ENCODE assay signal across 8 cellular contexts in the genomic region with DNA sequence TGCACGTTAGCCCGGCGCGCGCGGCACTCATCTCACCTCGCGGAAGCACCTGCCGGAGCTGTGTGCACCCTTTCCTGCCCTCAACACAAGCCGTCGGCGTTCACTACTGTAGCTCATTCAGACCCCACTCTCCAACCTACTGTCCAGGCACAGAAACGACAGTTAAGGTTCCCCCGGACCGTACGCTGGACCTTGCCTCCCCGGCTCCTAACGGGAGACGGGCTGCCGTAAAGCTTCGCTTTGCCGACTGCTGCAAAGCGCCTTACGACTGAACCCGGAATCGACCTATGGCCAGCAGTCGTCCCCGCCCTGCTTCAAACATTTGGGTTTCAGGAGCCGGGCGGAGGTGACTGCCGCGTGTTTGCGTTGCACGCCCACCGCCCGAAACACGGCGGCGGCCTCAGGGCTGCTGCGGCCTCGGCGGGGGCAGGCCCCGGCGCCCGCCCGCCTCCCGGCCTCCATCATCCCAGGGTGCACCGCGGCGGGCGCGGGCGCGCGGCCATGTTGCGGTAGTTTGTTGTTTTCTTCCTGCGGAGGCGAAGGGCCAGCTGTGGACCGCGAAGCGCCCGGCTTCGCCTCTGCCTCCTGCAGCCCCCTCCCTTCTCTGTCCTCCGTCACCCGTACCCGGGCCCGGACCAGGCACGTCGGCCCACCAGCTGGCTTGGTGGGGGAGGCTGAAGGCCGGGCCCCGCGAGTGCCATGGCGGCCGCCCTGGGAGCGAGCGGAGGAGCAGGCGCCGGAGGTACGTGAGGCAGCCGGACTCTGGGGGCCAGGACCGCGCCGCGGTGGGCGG. TPM values are rescaled to one million over a fixed set of nuclear protein-coding genes. Genes with fewer than 3 reads are reported as not detected.
DNase-seq lines count a peak whose midpoint lies in the region; ATAC-seq and TF ChIP-seq lines count a peak whose summit lies in the region.

A gene with protein sequence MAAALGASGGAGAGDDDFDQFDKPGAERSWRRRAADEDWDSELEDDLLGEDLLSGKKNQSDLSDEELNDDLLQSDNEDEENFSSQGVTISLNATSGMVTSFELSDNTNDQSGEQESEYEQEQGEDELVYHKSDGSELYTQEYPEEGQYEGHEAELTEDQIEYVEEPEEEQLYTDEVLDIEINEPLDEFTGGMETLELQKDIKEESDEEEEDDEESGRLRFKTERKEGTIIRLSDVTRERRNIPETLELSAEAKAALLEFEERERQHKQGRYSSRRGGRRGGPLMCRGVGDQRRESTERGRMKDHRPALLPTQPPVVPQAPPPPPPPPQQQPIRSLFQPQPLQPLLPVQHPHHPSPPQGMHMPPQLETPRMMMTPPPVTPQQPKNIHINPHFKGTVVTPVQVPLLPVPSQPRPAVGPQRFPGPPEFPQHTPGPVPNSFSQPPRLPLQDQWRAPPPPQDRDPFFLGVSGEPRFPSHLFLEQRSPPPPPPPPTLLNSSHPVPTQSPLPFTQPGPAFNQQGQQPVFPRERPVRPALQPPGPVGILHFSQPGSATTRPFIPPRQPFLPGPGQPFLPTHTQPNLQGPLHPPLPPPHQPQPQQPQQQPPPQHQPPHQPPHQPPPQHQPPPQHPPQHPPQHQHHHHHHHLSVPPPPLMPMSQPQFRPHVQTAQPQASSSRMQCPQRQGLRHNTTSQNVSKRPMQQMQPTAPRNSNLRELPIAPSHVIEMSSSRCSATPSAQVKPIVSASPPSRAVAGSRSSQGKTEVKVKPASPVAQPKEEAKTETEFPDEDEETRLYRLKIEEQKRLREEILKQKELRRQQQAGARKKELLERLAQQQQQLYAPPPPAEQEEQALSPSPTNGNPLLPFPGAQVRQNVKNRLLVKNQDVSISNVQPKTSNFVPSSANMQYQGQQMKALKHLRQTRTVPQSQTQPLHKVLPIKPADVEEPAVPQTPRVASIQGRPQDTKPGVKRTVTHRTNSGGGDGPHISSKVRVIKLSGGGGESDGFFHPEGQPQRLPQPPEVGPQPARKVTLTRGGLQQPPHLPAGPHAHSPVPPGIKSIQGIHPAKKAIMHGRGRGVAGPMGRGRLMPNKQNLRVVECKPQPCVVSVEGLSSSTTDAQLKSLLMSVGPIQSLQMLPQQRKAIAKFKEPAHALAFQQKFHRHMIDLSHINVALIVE (plus strand): TSS at position 484 of the 793 bp plus-strand sequence. CDS start 216 bp downstream, at position 700.

- TF ChIP-seq CTCF in BE2C (IDR thresholded peaks at IDR 0.05; ENCODE audit: low read depth, low read length), result no peak
- TF ChIP-seq CTCF in colonic mucosa (IDR thresholded peaks at IDR 0.05), result no peak

- peak within 1 kb of the TSS; percentile 94 to 98 for H3K9ac ChIP-seq in colonic mucosa (ENCODE audit: low read depth in 2 of 2, low read length in 2 of 2)

- ATAC-seq in HG03439 (IDR thresholded peaks at IDR 0.05; ENCODE audit: unreplicated experiment) (peak; percentile 82), left colon (peak; percentile 90)

- no peaks in the 10 kb centered on the region for H3K4me1 ChIP-seq in BE2C
- peaks cover 13% of the 10 kb centered on the region for H3K4me1 ChIP-seq in colonic mucosa

- H3K36me3 ChIP-seq in BE2C, result peaks cover 25% of the 10 kb centered on the region
- H3K36me3 ChIP-seq in colonic mucosa, result no peaks in the 10 kb centered on the region

- peak within 1 kb of the TSS; percentile 91 for H3K4me3 ChIP-seq in BE2C (ENCODE audit: low read depth, low read length)
- H3K4me3 ChIP-seq in colonic mucosa, result peak within 1 kb of the TSS; percentile 85

- peak; percentile 85 for DNase-seq in BE2C
- peak; percentile 77 for DNase-seq in GM19238 (ENCODE audit: insufficient read length, low spot score)
- peak; percentile 58 to 66 for DNase-seq in NCI-H524 (lab: John Stamatoyannopoulos, UW)
- DNase-seq in activated CD4-positive, alpha-beta T cell treated with anti-CD3 and anti-CD28 coated beads for 48 hours, result peak; percentile 89
- peak; percentile 86 for DNase-seq in colonic mucosa
- DNase-seq in left colon, result peak; percentile 84
- peak; percentile 53 to 74 for DNase-seq in stimulated activated CD4-positive, alpha-beta T cell treated with anti-CD3 and anti-CD28 coated beads, Interleukin-1b, Interleukin-23, amount 100 ng/mL, for 4 hours (ENCODE audit: low read depth in 2 of 2)

- intact Hi-C loops in colonic mucosa (cut with DNase I) (no loop called here), left colon (cut with DNase I, micrococcal nuclease) (no loop called here)

- peak within 1 kb of the TSS; percentile 93 for H3K27ac ChIP-seq in colonic mucosa

- H3K9me3 ChIP-seq in BE2C (peaks cover 4% of the 10 kb centered on the region; the same call in 1 of the 2 replicates), colonic mucosa (no peaks in the 10 kb centered on the region)

- no peaks in the 10 kb centered on the region for H3K27me3 ChIP-seq in BE2C
- H3K27me3 ChIP-seq in colonic mucosa, result no peaks in the 10 kb centered on the region

RNA-seq across cellular contexts. Expression of the gene that starts here (rescaled TPM):
- 39.0 TPM for polyA plus RNA-seq in BE2C (2012; ENCODE audit: insufficient read depth, insufficient read length, low read depth)
- 10 to 100 TPM; 56.9 to 60.2 TPM for total RNA-seq in colonic mucosa
- 10 to 100 TPM; 59.1 to 61.1 TPM for total RNA-seq in left colon

Comparison
In these comparisons a context has a peak if more than half of its experiments do, and no peak if none do; other contexts are left out.
1. Peak in every context shown above with its lines: DNase-seq, ATAC-seq, H3K4me3 ChIP-seq and H3K27ac ChIP-seq.